Comparison of ENCODE assay signal across 1 cellular context in genomic region chr14:61042220-61042619, GRCh38.
TF ChIP-seq lines count a peak whose summit lies in the region.

No MANE protein-coding gene starts in this region.

TF ChIP-seq in HepG2, 621 proteins besides CTCF, POLR2A, EP300 and RAD21 (continued from another document and continues in another):
- TF ChIP-seq, protein P1, sequence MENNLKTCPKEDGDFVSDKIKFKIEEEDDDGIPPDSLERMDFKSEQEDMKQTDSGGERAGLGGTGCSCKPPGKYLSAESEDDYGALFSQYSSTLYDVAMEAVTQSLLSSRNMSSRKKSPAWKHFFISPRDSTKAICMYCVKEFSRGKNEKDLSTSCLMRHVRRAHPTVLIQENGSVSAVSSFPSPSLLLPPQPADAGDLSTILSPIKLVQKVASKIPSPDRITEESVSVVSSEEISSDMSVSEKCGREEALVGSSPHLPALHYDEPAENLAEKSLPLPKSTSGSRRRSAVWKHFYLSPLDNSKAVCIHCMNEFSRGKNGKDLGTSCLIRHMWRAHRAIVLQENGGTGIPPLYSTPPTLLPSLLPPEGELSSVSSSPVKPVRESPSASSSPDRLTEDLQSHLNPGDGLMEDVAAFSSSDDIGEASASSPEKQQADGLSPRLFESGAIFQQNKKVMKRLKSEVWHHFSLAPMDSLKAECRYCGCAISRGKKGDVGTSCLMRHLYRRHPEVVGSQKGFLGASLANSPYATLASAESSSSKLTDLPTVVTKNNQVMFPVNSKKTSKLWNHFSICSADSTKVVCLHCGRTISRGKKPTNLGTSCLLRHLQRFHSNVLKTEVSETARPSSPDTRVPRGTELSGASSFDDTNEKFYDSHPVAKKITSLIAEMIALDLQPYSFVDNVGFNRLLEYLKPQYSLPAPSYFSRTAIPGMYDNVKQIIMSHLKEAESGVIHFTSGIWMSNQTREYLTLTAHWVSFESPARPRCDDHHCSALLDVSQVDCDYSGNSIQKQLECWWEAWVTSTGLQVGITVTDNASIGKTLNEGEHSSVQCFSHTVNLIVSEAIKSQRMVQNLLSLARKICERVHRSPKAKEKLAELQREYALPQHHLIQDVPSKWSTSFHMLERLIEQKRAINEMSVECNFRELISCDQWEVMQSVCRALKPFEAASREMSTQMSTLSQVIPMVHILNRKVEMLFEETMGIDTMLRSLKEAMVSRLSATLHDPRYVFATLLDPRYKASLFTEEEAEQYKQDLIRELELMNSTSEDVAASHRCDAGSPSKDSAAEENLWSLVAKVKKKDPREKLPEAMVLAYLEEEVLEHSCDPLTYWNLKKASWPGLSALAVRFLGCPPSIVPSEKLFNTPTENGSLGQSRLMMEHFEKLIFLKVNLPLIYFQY (CRISPR knock-in tag; IDR thresholded peaks at IDR 0.05; ENCODE audit: borderline replicate concordance): no peak
- TF ChIP-seq ZNF549 (CRISPR knock-in tag; IDR thresholded peaks at IDR 0.05) (no peak), ZIK1 (CRISPR knock-in tag; IDR thresholded peaks at IDR 0.05; ENCODE audit: borderline replicate concordance, low read depth) (no peak), FOXM1 (CRISPR knock-in tag; IDR thresholded peaks at IDR 0.05) (no peak), ADNP (CRISPR knock-in tag; IDR thresholded peaks at IDR 0.05) (no peak), ZNF557 (CRISPR knock-in tag; IDR thresholded peaks at IDR 0.05) (no peak), TFE3 (CRISPR knock-in tag; IDR thresholded peaks at IDR 0.05) (no peak), ZNF326 (CRISPR knock-in tag; IDR thresholded peaks at IDR 0.05; ENCODE audit: borderline replicate concordance) (no peak), SOX13 (IDR thresholded peaks at IDR 0.05) (peak; percentile 98), SOX13 (CRISPR knock-in tag; conservative IDR thresholded peaks at IDR 0.05 in 1 of 2, IDR thresholded peaks at IDR 0.05 in 1 of 2) (peak in 1 of 2 experiments; percentile 100; a peak in 2 of 4 replicates), SCMH1 (CRISPR knock-in tag; IDR thresholded peaks at IDR 0.05; ENCODE audit: borderline replicate concordance) (no peak), ISX (CRISPR knock-in tag; conservative IDR thresholded peaks at IDR 0.05) (no peak), ZSCAN12 (CRISPR knock-in tag; IDR thresholded peaks at IDR 0.05) (no peak), ATM (IDR thresholded peaks at IDR 0.05; ENCODE audit: borderline replicate concordance) (no peak), SMARCE1 (IDR thresholded peaks at IDR 0.05; ENCODE audit: borderline replicate concordance) (0 out of 2 replicates have a peak, but pooled peaks have one; percentile 21), THRA (CRISPR knock-in tag; IDR thresholded peaks at IDR 0.05; ENCODE audit: borderline replicate concordance) (peak; percentile 73; the same call in 1 of the 2 replicates), ZNF124 (CRISPR knock-in tag; IDR thresholded peaks at IDR 0.05) (no peak), ZMAT5 (CRISPR knock-in tag; IDR thresholded peaks at IDR 0.05; ENCODE audit: borderline replicate concordance, low read depth) (no peak), REPIN1 (CRISPR knock-in tag; IDR thresholded peaks at IDR 0.05; ENCODE audit: borderline replicate concordance, low read depth) (no peak), ZNF512 (CRISPR knock-in tag; IDR thresholded peaks at IDR 0.05) (no peak), ELF3 (CRISPR knock-in tag; IDR thresholded peaks at IDR 0.05) (peak; percentile 89), POLR2AphosphoS5 (IDR thresholded peaks at IDR 0.05; ENCODE audit: low read depth, low read length) (no peak), POLR2AphosphoS2 (IDR thresholded peaks at IDR 0.05; ENCODE audit: low read depth, low read length) (no peak), ZNF609 (CRISPR knock-in tag; IDR thresholded peaks at IDR 0.05; ENCODE audit: borderline replicate concordance) (peak; percentile 97), EED (CRISPR knock-in tag; IDR thresholded peaks at IDR 0.05) (no peak), HHEX (CRISPR knock-in tag; IDR thresholded peaks at IDR 0.05) (peak; percentile 97), ZBTB25 (CRISPR knock-in tag; IDR thresholded peaks at IDR 0.05) (0 out of 2 replicates have a peak, but pooled peaks have one; percentile 33), ZBTB20 (CRISPR knock-in tag; IDR thresholded peaks at IDR 0.05; ENCODE audit: borderline replicate concordance, low read depth) (peak; percentile 86; the same call in 1 of the 2 replicates), ZNF563 (CRISPR knock-in tag; IDR thresholded peaks at IDR 0.05) (no peak), HNRNPL (IDR thresholded peaks at IDR 0.05; ENCODE audit: low read depth, low read length) (no peak), SYNCRIP (IDR thresholded peaks at IDR 0.05; ENCODE audit: insufficient read depth, low read depth, low read length) (no peak), PHF5A (CRISPR knock-in tag; IDR thresholded peaks at IDR 0.05; ENCODE audit: low read depth, unreplicated experiment) (no peak), ZNF569 (CRISPR knock-in tag; IDR thresholded peaks at IDR 0.05; ENCODE audit: borderline replicate concordance) (no peak), EEA1 (CRISPR knock-in tag; IDR thresholded peaks at IDR 0.05; ENCODE audit: borderline replicate concordance) (no peak)
- TF ChIP-seq, protein P2, sequence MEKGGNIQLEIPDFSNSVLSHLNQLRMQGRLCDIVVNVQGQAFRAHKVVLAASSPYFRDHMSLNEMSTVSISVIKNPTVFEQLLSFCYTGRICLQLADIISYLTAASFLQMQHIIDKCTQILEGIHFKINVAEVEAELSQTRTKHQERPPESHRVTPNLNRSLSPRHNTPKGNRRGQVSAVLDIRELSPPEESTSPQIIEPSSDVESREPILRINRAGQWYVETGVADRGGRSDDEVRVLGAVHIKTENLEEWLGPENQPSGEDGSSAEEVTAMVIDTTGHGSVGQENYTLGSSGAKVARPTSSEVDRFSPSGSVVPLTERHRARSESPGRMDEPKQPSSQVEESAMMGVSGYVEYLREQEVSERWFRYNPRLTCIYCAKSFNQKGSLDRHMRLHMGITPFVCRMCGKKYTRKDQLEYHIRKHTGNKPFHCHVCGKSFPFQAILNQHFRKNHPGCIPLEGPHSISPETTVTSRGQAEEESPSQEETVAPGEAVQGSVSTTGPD (CRISPR knock-in tag; IDR thresholded peaks at IDR 0.05): no peak
- TF ChIP-seq, protein P3, sequence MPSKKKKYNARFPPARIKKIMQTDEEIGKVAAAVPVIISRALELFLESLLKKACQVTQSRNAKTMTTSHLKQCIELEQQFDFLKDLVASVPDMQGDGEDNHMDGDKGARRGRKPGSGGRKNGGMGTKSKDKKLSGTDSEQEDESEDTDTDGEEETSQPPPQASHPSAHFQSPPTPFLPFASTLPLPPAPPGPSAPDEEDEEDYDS (CRISPR knock-in tag; IDR thresholded peaks at IDR 0.05): no peak
- TF ChIP-seq, protein P4, sequence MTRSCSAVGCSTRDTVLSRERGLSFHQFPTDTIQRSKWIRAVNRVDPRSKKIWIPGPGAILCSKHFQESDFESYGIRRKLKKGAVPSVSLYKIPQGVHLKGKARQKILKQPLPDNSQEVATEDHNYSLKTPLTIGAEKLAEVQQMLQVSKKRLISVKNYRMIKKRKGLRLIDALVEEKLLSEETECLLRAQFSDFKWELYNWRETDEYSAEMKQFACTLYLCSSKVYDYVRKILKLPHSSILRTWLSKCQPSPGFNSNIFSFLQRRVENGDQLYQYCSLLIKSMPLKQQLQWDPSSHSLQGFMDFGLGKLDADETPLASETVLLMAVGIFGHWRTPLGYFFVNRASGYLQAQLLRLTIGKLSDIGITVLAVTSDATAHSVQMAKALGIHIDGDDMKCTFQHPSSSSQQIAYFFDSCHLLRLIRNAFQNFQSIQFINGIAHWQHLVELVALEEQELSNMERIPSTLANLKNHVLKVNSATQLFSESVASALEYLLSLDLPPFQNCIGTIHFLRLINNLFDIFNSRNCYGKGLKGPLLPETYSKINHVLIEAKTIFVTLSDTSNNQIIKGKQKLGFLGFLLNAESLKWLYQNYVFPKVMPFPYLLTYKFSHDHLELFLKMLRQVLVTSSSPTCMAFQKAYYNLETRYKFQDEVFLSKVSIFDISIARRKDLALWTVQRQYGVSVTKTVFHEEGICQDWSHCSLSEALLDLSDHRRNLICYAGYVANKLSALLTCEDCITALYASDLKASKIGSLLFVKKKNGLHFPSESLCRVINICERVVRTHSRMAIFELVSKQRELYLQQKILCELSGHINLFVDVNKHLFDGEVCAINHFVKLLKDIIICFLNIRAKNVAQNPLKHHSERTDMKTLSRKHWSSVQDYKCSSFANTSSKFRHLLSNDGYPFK (CRISPR knock-in tag; IDR thresholded peaks at IDR 0.05; ENCODE audit: borderline replicate concordance): no peak
